ENCODE assay signal across 16 cellular contexts in genomic region chr19:58579473-58580142, GRCh38. TPM values are rescaled to one million over a fixed set of nuclear protein-coding genes. Genes with fewer than 3 reads are reported as not detected.
DNase-seq lines count a peak whose midpoint lies in the region; ATAC-seq and TF ChIP-seq lines count a peak whose summit lies in the region.
"Had no signal": no experiment of that assay in that cellular context is flagged by ENCODE, and none has a peak within 500 bp of the region (broad histone marks: within the 10 kb centered on the region; RNA-seq: fewer than 3 reads in every experiment).

No MANE protein-coding gene starts in this region.

- no peak for TF ChIP-seq EP300 in transverse colon (IDR thresholded peaks at IDR 0.05; ENCODE audit: low read depth)

- peaks cover 8% of the 10 kb centered on the region for H3K36me3 Mint-ChIP-seq in mesothelial cell of epicardium

- no peaks in the 10 kb centered on the region for H3K27me3 Mint-ChIP-seq in mesothelial cell of epicardium (ENCODE audit: low read depth)
- H3K27me3 Mint-ChIP-seq: B cell had no signal

- H3K4me2 ChIP-seq in BLaER1 treated with 17β-estradiol and CSF1 and Interleukin-3, amounts not matched to agents 10 nM and 100 nM: peak overlapping the region in 9 of 11 experiments; percentile 28 to 79 (median 73); a peak in 16 of 22 replicates
- no peak overlapping the region for H3K4me2 ChIP-seq in DND-41 (ENCODE audit: insufficient read depth, low read length)

- intact Hi-C loops in transverse colon (cut with DNase I; ENCODE audit: low total_unique reads): no loop called here

- peak overlapping the region; percentile 14 for H3K27ac Mint-ChIP-seq in mesothelial cell of epicardium
- H3K27ac Mint-ChIP-seq: B cell had no signal

- DNase-seq in DND-41 (peak; percentile 3), mesothelial cell of epicardium (ENCODE audit: low spot score in 2 of 2, unreplicated experiment in 2 of 2) (peak in 1 of 2 experiments; percentile 20), transverse colon (no peak), middle frontal gyrus (ENCODE audit: extremely low spot score, low spot score) (no peak), NCI-H2081 treated with DMSO at 0.1 percent for 48 hours (lab: John Stamatoyannopoulos, UW) (no peak)
- DNase-seq: DMS153; HCEC 1CT; mammary epithelial cell; NCI-H2029; NCI-H510A; right lobe of liver; stimulated activated CD4-positive, alpha-beta T cell treated with anti-CD3 and anti-CD28 coated beads, Interleukin-2, amount 100 ng/mL, for 24 hours had no signal

- H3K9ac ChIP-seq in BLaER1 treated with 17β-estradiol and CSF1 and Interleukin-3, amounts not matched to agents 10 nM and 100 nM: no peak overlapping the region
- no peak overlapping the region for H3K9ac ChIP-seq in DND-41 (ENCODE audit: low read depth, low read length)

- H3K4me3 Mint-ChIP-seq in mesothelial cell of epicardium: no peak overlapping the region
- H3K4me3 Mint-ChIP-seq: B cell had no signal

- peaks cover 28 to 49% (median 36%) of the 10 kb centered on the region in 11 experiments for H3K36me3 ChIP-seq in BLaER1 treated with 17β-estradiol and CSF1 and Interleukin-3, amounts not matched to agents 10 nM and 100 nM
- H3K36me3 ChIP-seq in DND-41 (ENCODE audit: insufficient read depth, low read length) (peaks cover 27% of the 10 kb centered on the region), transverse colon (peaks cover 0 to 5% (median 2%) of the 10 kb centered on the region in 4 donors)

- ATAC-seq in DND-41 (ENCODE audit: insufficient read depth, low read depth): no peak
- ATAC-seq: right lobe of liver had no signal

- in situ Hi-C loops in transverse colon (cut with MboI; ENCODE audit: low pct_ligation_motif_present in 1 of 4, low pct_unique_long_range_greater_than_20kb in 1 of 4, low sequenced_read_pairs in 3 of 4): no loop called here

- no peaks in the 10 kb centered on the region for H3K9me3 Mint-ChIP-seq in mesothelial cell of epicardium
- H3K9me3 Mint-ChIP-seq: activated T-helper 1 cell treated with anti-CD3 and anti-CD28 coated beads, Interleukin-12 subunit alpha, Interleukin-12 subunit beta, Interleukin-2, Interleukin-4 antibody, amounts not matched to agents 30 ng/mL and 10 ng/mL and 1 ng/mL, durations not matched to agents 14 hours and 24 hours and 36 hours had no signal

- peaks cover 0 to 47% (median 12%) of the 10 kb centered on the region in 11 experiments; a peak in 13 of 22 replicates for H4K20me1 ChIP-seq in BLaER1 treated with 17β-estradiol and CSF1 and Interleukin-3, amounts not matched to agents 10 nM and 100 nM
- H4K20me1 ChIP-seq in DND-41 (ENCODE audit: insufficient read depth, low read length): 0 out of 2 replicates have a peak, but pooled peaks cover 11% of the 10 kb centered on the region

- H3K4me3 ChIP-seq in BLaER1 treated with 17β-estradiol and CSF1 and Interleukin-3, amounts not matched to agents 10 nM and 100 nM: no peak overlapping the region
- H3K4me3 ChIP-seq in DND-41 (ENCODE audit: low read depth in 1 of 2, low read length in 2 of 2) (no peak overlapping the region), transverse colon (no peak overlapping the region)
- H3K4me3 ChIP-seq: right lobe of liver, thoracic aorta had no signal

- peaks cover 12% of the 10 kb centered on the region for H3K4me1 Mint-ChIP-seq in mesothelial cell of epicardium

- peak overlapping the region in 3 of 11 experiments; percentile 1 to 43 (median 39); a peak in 3 of 22 replicates for H3K27ac ChIP-seq in BLaER1 treated with 17β-estradiol and CSF1 and Interleukin-3, amounts not matched to agents 10 nM and 100 nM
- no peak overlapping the region for H3K27ac ChIP-seq in DND-41 (ENCODE audit: low read length)
- peak overlapping the region in 1 of 4 donors; percentile 67 for H3K27ac ChIP-seq in transverse colon
- H3K27ac ChIP-seq: right lobe of liver, thoracic aorta had no signal

- no peak for TF ChIP-seq POLR2A in transverse colon (IDR thresholded peaks at IDR 0.05)

- WGBS in transverse colon (ENCODE audit: low coverage in 1 of 2), 2 donors: 89 to 92% methylated on average over 5 to 8 of the region's 8 CpGs

- TF ChIP-seq CTCF in DND-41 (IDR thresholded peaks at IDR 0.05; ENCODE audit: borderline replicate concordance, extremely low read depth, low read length, poor library complexity, severe bottlenecking) (no peak), mesothelial cell of epicardium (IDR thresholded peaks at IDR 0.05; ENCODE audit: unreplicated experiment) (no peak), transverse colon (IDR thresholded peaks at IDR 0.05) (no peak)

- H2AFZ ChIP-seq in DND-41 (ENCODE audit: low read depth, low read length): no peak overlapping the region

- H3K27me3 ChIP-seq in BLaER1 treated with 17β-estradiol and CSF1 and Interleukin-3, amounts not matched to agents 10 nM and 100 nM: no peaks in the 10 kb centered on the region
- H3K27me3 ChIP-seq in DND-41 (ENCODE audit: insufficient read depth, low read length, poor library complexity) (no peaks in the 10 kb centered on the region), transverse colon (no peaks in the 10 kb centered on the region)
- H3K27me3 ChIP-seq: right lobe of liver had no signal

- H3K9me3 ChIP-seq in BLaER1 treated with 17β-estradiol and CSF1 and Interleukin-3, amounts not matched to agents 10 nM and 100 nM (replicated peaks in 1 of 11): no peaks in the 10 kb centered on the region
- H3K9me3 ChIP-seq in DND-41 (ENCODE audit: insufficient read depth, low read length, severe bottlenecking) (no peaks in the 10 kb centered on the region), transverse colon (no peaks in the 10 kb centered on the region)
- H3K9me3 ChIP-seq: right lobe of liver, thoracic aorta had no signal

- H3K79me2 ChIP-seq in DND-41 (ENCODE audit: insufficient read depth, low read length): peaks cover 21% of the 10 kb centered on the region

- peaks cover 38 to 50% (median 43%) of the 10 kb centered on the region in 10 experiments for H3K4me1 ChIP-seq in BLaER1 treated with 17β-estradiol and CSF1 and Interleukin-3, amounts not matched to agents 10 nM and 100 nM
- H3K4me1 ChIP-seq in DND-41 (ENCODE audit: insufficient read depth, low read length) (peaks cover 13% of the 10 kb centered on the region), transverse colon (peaks cover 3 to 33% (median 7%) of the 10 kb centered on the region in 4 donors)

RNA-seq across cellular contexts. Expression of gene MZF1, which starts 6.5 kb away (rescaled TPM):
- total RNA-seq in mesothelial cell of epicardium (42.6 to 43.9 TPM (median 42.8 TPM) in 3 replicates), transverse colon (100 to 1,000 TPM in 1 of 4 donors, 10 to 100 TPM in 3; 45.5 to 113 (median 67.1) TPM)

RNA-seq across cellular contexts. Expression of gene UBE2M, which starts 21.2 kb away (rescaled TPM):
- 66.2 to 74.7 TPM (median 73.4 TPM) in 3 replicates for total RNA-seq in mesothelial cell of epicardium
- 10 to 100 TPM; 24.2 to 56.9 (median 26.7) TPM for total RNA-seq in transverse colon

RNA-seq across cellular contexts. Expression of gene CHMP2A, which starts 24.7 kb away (rescaled TPM):
- total RNA-seq in mesothelial cell of epicardium (82.9 to 86.5 TPM (median 84.3 TPM) in 3 replicates), transverse colon (100 to 1,000 TPM in 3 of 4 donors, 10 to 100 TPM in 1; 24.7 to 194 (median 141) TPM)

RNA-seq across cellular contexts. Expression of gene TRIM28, which starts 35.7 kb away (rescaled TPM):
- 577 to 599 TPM (median 579 TPM) in 3 replicates for total RNA-seq in mesothelial cell of epicardium
- 100 to 1,000 TPM; 180 to 694 (median 297) TPM for total RNA-seq in transverse colon

RNA-seq across cellular contexts. Expression of gene ZBTB45, which starts 60.0 kb away (rescaled TPM):
- 24.4 to 27.1 TPM (median 24.9 TPM) in 3 replicates for total RNA-seq in mesothelial cell of epicardium
- 10 to 100 TPM; 12.8 to 24.7 (median 18.1) TPM for total RNA-seq in transverse colon
